1 cellular context compared by ENCODE assay signal in genomic region chr10:131114846-131115245, GRCh38.
TF ChIP-seq lines count a peak whose summit lies in the region.

No MANE protein-coding gene starts in this region.

TF ChIP-seq in H1, 55 proteins besides CTCF, POLR2A, EP300 and RAD21:
- TF ChIP-seq BACH1 (IDR thresholded peaks at IDR 0.05; ENCODE audit: low read length) (no peak), GTF2F1 (IDR thresholded peaks at IDR 0.05; ENCODE audit: borderline replicate concordance, low read depth, low read length) (no peak), FOSL1 (IDR thresholded peaks at IDR 0.05; ENCODE audit: insufficient read depth, low read depth, low read length) (no peak), GABPA (IDR thresholded peaks at IDR 0.05; ENCODE audit: borderline replicate concordance, insufficient read depth, low read length) (no peak), ATF3 (IDR thresholded peaks at IDR 0.05; ENCODE audit: insufficient read depth, low read depth, low read length) (no peak), E2F6 (IDR thresholded peaks at IDR 0.05) (no peak), SP1 (IDR thresholded peaks at IDR 0.05; ENCODE audit: low read depth, low read length) (no peak), JUND (IDR thresholded peaks at IDR 0.05; ENCODE audit: low read length) (no peak)
